ENCODE assay signal across 8 cellular contexts in genomic region chr7:51141451-51141971, GRCh38.
DNase-seq lines count a peak whose midpoint lies in the region; ATAC-seq, FAIRE-seq and TF ChIP-seq lines count a peak whose summit lies in the region.

No MANE protein-coding gene starts in this region.

- H3K4me1 ChIP-seq in psoas muscle = peaks cover 6% of the 10 kb centered on the region

- H3K27me3 ChIP-seq in H7 (ENCODE audit: control insufficient read depth, insufficient read depth, low read length) (no peaks in the 10 kb centered on the region), psoas muscle (ENCODE audit: insufficient read depth in 3 of 3, low read length in 2 of 3) (no peaks in the 10 kb centered on the region)

- H3K4me3 ChIP-seq in AG10803 (ENCODE audit: low read length) = no peak overlapping the region
- H3K4me3 ChIP-seq in H7 (ENCODE audit: insufficient read depth, low read depth, low read length) = no peak overlapping the region
- no peak overlapping the region for H3K4me3 ChIP-seq in psoas muscle

- peak; percentile 66 for FAIRE-seq in RCC 7860 (lab: Jason Lieb, UNC)

- H3K36me3 ChIP-seq in H7 (replicated peaks; ENCODE audit: control insufficient read depth, insufficient read depth, low read length) = no peaks in the 10 kb centered on the region
- H3K36me3 ChIP-seq in psoas muscle (ENCODE audit: insufficient read depth in 1 of 2, low read depth in 1 of 2) = no peaks in the 10 kb centered on the region

- intact Hi-C loops in psoas muscle (cut with DNase I) = loop anchor here (5.0 to 10.0 kb wide), 4 partner anchors 357 to 674 kb away; partner anchors contain the start of gene GRB10 (in 1 of the 2)

- H3K9me3 ChIP-seq in psoas muscle = no peaks in the 10 kb centered on the region

- peak overlapping the region; percentile 20 for H3K27ac ChIP-seq in psoas muscle

- peak; percentile 77 for TF ChIP-seq CTCF in AG10803 (conservative IDR thresholded peaks at IDR 0.05; ENCODE audit: low read length)
- peak; percentile 56 for TF ChIP-seq CTCF in psoas muscle (IDR thresholded peaks at IDR 0.05)

- DNase-seq in AG10803 (ENCODE audit: low read depth) (peak; percentile 48), H7 (peak; percentile 56), RCC 7860 (ENCODE audit: low spot score) (peak; percentile 10), fibroblast of the conjunctiva (ENCODE audit: low read depth) (peak; percentile 23), psoas muscle (no peak), NOMO-1 treated with dmso at 0.1 percent for 144 hours (lab: John Stamatoyannopoulos, UW; ENCODE audit: unreplicated experiment) (no peak)

- WGBS in psoas muscle, 3 donors = 21 to 40% (median 29%) methylated on average over 4 of the region's 4 CpGs

- ATAC-seq in psoas muscle = peak; percentile 43 to 65 (median 48)
- no peak for ATAC-seq in HG03378 (IDR thresholded peaks at IDR 0.05; ENCODE audit: unreplicated experiment)
- ATAC-seq in GM21717 (IDR thresholded peaks at IDR 0.05; ENCODE audit: unreplicated experiment) = no peak

Comparison
In these comparisons a context has a peak if more than half of its experiments do, and no peak if none do; other contexts are left out.
1. DNase-seq: peak in AG10803 (single experiment), H7 (single experiment), RCC 7860 (single experiment) and fibroblast of the conjunctiva (single experiment); none in psoas muscle (0 of 2) and NOMO-1 treated with dmso at 0.1 percent for 144 hours (single experiment).
2. ATAC-seq: peak in psoas muscle (4 of 4); none in HG03378 (single experiment) and GM21717 (single experiment).